In the genomic region with DNA sequence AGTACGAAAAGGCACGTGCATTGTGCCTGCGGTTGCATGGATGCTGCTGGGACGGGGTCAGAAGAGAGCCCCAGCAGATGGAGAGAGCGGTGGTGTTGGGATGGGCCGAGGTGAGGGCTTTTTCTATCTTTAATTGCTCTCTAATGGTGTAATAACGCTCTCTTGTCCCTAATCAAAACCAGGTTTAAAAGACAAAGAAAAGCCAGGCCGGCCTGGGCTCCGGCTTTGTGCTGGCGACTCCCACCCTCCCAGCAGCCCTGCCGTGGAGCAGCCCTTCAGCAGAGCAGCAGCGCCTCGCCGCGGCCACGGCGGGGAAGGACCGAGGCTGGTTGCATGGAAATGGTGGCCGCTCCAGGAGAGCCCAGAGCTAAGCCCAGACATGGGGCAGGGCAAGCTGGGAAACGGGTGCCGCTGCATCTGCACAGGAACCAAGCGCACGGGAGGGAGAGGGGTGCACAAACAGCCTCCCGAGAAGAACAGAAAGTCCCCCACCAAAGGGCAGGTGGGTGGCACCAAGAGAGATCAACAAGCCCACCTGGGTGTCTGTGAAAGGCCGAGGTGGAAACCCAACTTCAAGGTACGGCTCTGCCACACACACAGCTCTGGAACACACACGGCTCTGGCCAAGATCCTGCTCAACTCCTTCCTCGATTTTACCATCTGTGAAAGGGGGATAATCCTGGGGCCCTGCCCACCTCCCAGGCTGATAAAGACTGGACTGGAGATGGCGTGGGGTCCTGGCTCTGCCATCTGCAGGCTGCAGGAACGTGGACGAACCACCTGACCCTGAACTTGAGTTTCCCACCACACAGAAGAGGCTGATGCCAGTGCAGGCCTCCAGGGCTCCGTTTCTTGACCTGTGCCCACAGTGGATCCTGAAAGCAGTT, we compare ENCODE assay signal across 1 cellular context.
TF ChIP-seq lines count a peak whose summit lies in the region.

No MANE protein-coding gene starts in this region.

TF ChIP-seq in GM12878, 131 proteins besides CTCF, POLR2A, EP300 and RAD21 (continued from another document):
- no peak for TF ChIP-seq ZBTB40 (IDR thresholded peaks at IDR 0.05; ENCODE audit: borderline replicate concordance)
